24 cellular contexts compared by ENCODE assay signal in the genomic region with DNA sequence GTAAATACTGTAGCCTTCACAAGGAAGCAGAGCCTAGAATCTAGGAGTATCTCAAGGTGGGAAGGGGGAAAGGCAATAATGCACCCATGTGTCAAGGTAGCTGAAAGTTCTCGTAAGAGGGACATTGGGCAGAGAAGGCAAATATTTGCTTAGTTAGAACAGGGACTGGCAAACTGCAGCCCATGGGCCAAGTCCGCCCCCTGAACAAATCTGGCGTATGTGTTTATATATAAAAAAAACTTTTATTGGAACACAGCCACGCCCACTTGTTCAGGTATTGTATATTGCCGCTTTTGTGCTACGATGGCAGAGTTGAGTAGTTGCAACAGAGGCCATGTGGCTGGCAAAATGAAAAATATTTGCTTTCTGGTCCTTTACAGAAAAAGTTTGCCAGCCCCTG. TPM values are rescaled to one million over a fixed set of nuclear protein-coding genes. Genes with fewer than 3 reads are reported as not detected.
"Had no signal": no experiment of that assay in that cellular context is flagged by ENCODE, and none has a peak within 500 bp of the region (broad histone marks: within the 10 kb centered on the region; RNA-seq: fewer than 3 reads in every experiment).

No MANE protein-coding gene starts in this region.

- H3K27ac ChIP-seq: esophagus squamous epithelium, heart right ventricle, neural progenitor cell, psoas muscle, skin epidermis, spleen, testis, tibial artery, vagina had no signal

- H2AFZ ChIP-seq: neural progenitor cell had no signal

- H3K4me3 ChIP-seq: esophagus squamous epithelium, heart right ventricle, neural progenitor cell, psoas muscle, skin epidermis, spleen, testis, tibial artery, vagina had no signal

- H3K4me1 ChIP-seq: psoas muscle, spleen, testis, tibial artery, vagina had no signal

- ATAC-seq: effector memory CD8-positive, alpha-beta T cell; naive thymus-derived CD4-positive, alpha-beta T cell; psoas muscle; right cardiac atrium; stimulated activated memory B cell treated with anti-CD40 and anti-IgM and Interleukin-4, amounts not matched to agents 10 μg/mL and 1 μg/mL and 100 μg/mL, for 72 hours; stimulated activated naive CD8-positive, alpha-beta T cell treated with anti-CD3 and anti-CD28 coated beads, Interleukin-15, Interleukin-2, amounts not matched to agents 100 U/mL and 50 U/mL, for 24 hours had no signal

- H3K4me2 ChIP-seq: neural progenitor cell had no signal

- H3K27me3 ChIP-seq: esophagus squamous epithelium, heart right ventricle, neural progenitor cell, spleen, testis, tibial artery, vagina had no signal

- H3K9ac ChIP-seq: neural progenitor cell had no signal

- H3K9me3 ChIP-seq: esophagus squamous epithelium, heart right ventricle, psoas muscle, spleen, testis, tibial artery, vagina had no signal

- DNase-seq: cortex of kidney; effector memory CD8-positive, alpha-beta T cell; erythroblast; esophagus squamous epithelium; foreskin melanocyte; glutamatergic neuron; heart right ventricle; hippocampal formation; left cardiac atrium; left ventricle myocardium superior; naive thymus-derived CD4-positive, alpha-beta T cell; psoas muscle; right cardiac atrium; spleen; stimulated activated CD4-positive, alpha-beta T cell treated with anti-CD3 and anti-CD28 coated beads, Interleukin-4, amount 100 ng/mL, for 4 hours; stimulated activated naive CD8-positive, alpha-beta T cell treated with anti-CD3 and anti-CD28 coated beads, Interleukin-15, Interleukin-2, amounts not matched to agents 100 U/mL and 50 U/mL, for 24 hours; substantia nigra; testis; tibial artery had no signal

- H3K36me3 ChIP-seq: esophagus squamous epithelium, heart right ventricle, neural progenitor cell, spleen, tibial artery, vagina had no signal

RNA-seq across cellular contexts. Expression of gene KCNN2, which starts 16.1 kb away (rescaled TPM):
- total RNA-seq: naive thymus-derived CD4-positive, alpha-beta T cell; osteoblast had no signal
- polyA plus RNA-seq: naive thymus-derived CD4-positive, alpha-beta T cell had no signal
